Comparison of ENCODE assay signal across 1 cellular context in the genomic region with DNA sequence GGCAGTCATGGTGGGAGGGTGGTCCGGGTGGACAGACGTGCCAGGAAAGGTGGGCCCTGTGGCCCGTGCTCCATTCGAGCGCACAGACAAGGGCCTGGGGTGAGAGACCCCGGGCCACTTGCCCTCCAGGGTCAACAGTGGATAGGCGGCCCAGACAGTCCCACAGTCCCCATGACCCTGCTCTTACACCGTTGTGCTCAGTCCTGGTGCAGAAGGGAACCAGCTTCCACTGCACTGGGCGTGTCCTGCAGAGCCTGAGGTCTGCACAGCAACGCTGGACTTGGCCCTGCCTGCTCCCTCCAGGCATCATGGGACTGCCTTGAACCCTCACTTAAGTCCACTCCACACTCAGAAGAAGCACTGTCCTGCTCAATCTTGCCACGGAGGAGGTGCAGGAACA.
TF ChIP-seq lines count a peak whose summit lies in the region.

No MANE protein-coding gene starts in this region.

TF ChIP-seq in HepG2, 621 proteins besides CTCF, POLR2A, EP300 and RAD21 (continued from another document):
- TF ChIP-seq ZNF318 (CRISPR knock-in tag; IDR thresholded peaks at IDR 0.05) (no peak), HIVEP1 (CRISPR knock-in tag; IDR thresholded peaks at IDR 0.05) (no peak), MXI1 (IDR thresholded peaks at IDR 0.05; ENCODE audit: borderline replicate concordance, low read depth, low read length) (no peak), SIN3A (IDR thresholded peaks at IDR 0.05; ENCODE audit: borderline replicate concordance, low read depth, low read length) (no peak), SETDB1 (CRISPR knock-in tag; IDR thresholded peaks at IDR 0.05; ENCODE audit: borderline replicate concordance) (no peak), ZNF446 (CRISPR knock-in tag; IDR thresholded peaks at IDR 0.05) (no peak), ZNF710 (CRISPR knock-in tag; IDR thresholded peaks at IDR 0.05; ENCODE audit: borderline replicate concordance) (no peak), ZNF382 (CRISPR knock-in tag; IDR thresholded peaks at IDR 0.05; ENCODE audit: borderline replicate concordance) (no peak)
